ENCODE assay signal across 1 cellular context in the genomic region with DNA sequence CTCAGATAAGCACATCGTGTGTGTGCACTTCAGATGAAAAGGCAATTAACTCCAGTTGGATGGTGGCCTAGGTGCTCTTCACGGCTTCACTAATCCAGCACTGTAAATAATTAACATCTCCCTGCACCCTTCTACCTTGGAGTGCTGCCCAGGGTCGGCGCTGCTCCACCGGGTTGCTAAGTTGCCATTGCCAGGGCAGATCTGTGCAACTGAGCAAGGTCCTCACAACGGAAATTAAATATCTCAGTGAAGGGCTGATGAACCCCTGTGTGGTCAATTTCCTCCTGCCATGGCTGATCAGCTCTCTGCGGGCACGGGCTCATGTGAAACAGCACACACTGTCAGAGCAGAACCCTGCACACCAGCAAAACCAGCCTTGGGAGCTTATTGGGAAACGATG.
TF ChIP-seq lines count a peak whose summit lies in the region.

No MANE protein-coding gene starts in this region.

TF ChIP-seq in GM23338, 12 proteins besides CTCF, POLR2A, EP300 and RAD21 (continued from another document):
- TF ChIP-seq, protein P1, sequence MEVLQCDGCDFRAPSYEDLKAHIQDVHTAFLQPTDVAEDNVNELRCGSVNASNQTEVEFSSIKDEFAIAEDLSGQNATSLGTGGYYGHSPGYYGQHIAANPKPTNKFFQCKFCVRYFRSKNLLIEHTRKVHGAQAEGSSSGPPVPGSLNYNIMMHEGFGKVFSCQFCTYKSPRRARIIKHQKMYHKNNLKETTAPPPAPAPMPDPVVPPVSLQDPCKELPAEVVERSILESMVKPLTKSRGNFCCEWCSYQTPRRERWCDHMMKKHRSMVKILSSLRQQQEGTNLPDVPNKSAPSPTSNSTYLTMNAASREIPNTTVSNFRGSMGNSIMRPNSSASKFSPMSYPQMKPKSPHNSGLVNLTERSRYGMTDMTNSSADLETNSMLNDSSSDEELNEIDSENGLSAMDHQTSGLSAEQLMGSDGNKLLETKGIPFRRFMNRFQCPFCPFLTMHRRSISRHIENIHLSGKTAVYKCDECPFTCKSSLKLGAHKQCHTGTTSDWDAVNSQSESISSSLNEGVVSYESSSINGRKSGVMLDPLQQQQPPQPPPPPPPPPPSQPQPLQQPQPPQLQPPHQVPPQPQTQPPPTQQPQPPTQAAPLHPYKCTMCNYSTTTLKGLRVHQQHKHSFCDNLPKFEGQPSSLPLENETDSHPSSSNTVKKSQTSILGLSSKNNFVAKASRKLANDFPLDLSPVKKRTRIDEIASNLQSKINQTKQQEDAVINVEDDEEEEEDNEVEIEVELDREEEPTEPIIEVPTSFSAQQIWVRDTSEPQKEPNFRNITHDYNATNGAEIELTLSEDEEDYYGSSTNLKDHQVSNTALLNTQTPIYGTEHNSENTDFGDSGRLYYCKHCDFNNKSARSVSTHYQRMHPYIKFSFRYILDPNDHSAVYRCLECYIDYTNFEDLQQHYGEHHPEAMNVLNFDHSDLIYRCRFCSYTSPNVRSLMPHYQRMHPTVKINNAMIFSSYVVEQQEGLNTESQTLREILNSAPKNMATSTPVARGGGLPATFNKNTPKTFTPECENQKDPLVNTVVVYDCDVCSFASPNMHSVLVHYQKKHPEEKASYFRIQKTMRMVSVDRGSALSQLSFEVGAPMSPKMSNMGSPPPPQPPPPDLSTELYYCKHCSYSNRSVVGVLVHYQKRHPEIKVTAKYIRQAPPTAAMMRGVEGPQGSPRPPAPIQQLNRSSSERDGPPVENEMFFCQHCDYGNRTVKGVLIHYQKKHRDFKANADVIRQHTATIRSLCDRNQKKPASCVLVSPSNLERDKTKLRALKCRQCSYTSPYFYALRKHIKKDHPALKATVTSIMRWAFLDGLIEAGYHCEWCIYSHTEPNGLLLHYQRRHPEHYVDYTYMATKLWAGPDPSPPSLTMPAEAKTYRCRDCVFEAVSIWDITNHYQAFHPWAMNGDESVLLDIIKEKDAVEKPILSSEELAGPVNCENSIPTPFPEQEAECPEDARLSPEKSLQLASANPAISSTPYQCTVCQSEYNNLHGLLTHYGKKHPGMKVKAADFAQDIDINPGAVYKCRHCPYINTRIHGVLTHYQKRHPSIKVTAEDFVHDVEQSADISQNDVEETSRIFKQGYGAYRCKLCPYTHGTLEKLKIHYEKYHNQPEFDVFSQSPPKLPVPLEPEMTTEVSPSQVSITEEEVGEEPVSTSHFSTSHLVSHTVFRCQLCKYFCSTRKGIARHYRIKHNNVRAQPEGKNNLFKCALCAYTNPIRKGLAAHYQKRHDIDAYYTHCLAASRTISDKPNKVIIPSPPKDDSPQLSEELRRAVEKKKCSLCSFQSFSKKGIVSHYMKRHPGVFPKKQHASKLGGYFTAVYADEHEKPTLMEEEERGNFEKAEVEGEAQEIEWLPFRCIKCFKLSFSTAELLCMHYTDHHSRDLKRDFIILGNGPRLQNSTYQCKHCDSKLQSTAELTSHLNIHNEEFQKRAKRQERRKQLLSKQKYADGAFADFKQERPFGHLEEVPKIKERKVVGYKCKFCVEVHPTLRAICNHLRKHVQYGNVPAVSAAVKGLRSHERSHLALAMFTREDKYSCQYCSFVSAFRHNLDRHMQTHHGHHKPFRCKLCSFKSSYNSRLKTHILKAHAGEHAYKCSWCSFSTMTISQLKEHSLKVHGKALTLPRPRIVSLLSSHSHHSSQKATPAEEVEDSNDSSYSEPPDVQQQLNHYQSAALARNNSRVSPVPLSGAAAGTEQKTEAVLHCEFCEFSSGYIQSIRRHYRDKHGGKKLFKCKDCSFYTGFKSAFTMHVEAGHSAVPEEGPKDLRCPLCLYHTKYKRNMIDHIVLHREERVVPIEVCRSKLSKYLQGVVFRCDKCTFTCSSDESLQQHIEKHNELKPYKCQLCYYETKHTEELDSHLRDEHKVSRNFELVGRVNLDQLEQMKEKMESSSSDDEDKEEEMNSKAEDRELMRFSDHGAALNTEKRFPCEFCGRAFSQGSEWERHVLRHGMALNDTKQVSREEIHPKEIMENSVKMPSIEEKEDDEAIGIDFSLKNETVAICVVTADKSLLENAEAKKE (CRISPR knock-in tag; IDR thresholded peaks at IDR 0.05): no peak
